ENCODE assay signal across 31 cellular contexts in genomic region chr6:46964716-46965519, GRCh38. TPM values are rescaled to one million over a fixed set of nuclear protein-coding genes. Genes with fewer than 3 reads are reported as not detected.
DNase-seq lines count a peak whose midpoint lies in the region; ATAC-seq and TF ChIP-seq lines count a peak whose summit lies in the region.
"Had no signal": no experiment of that assay in that cellular context is flagged by ENCODE, and none has a peak within 500 bp of the region (broad histone marks: within the 10 kb centered on the region; RNA-seq: fewer than 3 reads in every experiment).

No MANE protein-coding gene starts in this region.

- H3K27ac ChIP-seq in right cardiac atrium (ENCODE audit: low read length) (peak overlapping the region; percentile 19), smooth muscle cell (ENCODE audit: low read depth) (peak overlapping the region; percentile 48)
- H3K27ac ChIP-seq: BLaER1, dorsolateral prefrontal cortex, esophagus squamous epithelium, gastrocnemius medialis, KMS-11, right lobe of liver, transverse colon, VCaP had no signal

- H3K4me2 ChIP-seq in smooth muscle cell: peak overlapping the region; percentile 30
- H3K4me2 ChIP-seq: BLaER1, KMS-11 had no signal

- H3K4me3 ChIP-seq in MG63: no peak overlapping the region
- no peak overlapping the region for H3K4me3 ChIP-seq in right cardiac atrium (ENCODE audit: low read length)
- H3K4me3 ChIP-seq in smooth muscle cell: no peak overlapping the region
- H3K4me3 ChIP-seq: BLaER1, dorsolateral prefrontal cortex, esophagus squamous epithelium, gastrocnemius medialis, right lobe of liver, transverse colon had no signal

- TF ChIP-seq CTCF in smooth muscle cell (IDR thresholded peaks at IDR 0.05; ENCODE audit: borderline replicate concordance, insufficient read depth, poor library complexity, severe bottlenecking): no peak

- intact Hi-C loops in right cardiac atrium (cut with DNase I): no loop called here

- ATAC-seq in right cardiac atrium: peak; percentile 54 to 63
- no peak for ATAC-seq in GM19023 (IDR thresholded peaks at IDR 0.05; ENCODE audit: unreplicated experiment)
- ATAC-seq: activated CD4-positive, alpha-beta T cell treated with anti-CD3 and anti-CD28 coated beads for 36 hours; activated CD8-positive, alpha-beta T cell treated with anti-CD3 and anti-CD28 coated beads, Interleukin-2, amount 10 ng/mL, durations not matched to agents 7 days and 5 days; activated naive CD4-positive, alpha-beta T cell treated with anti-CD3 and anti-CD28 coated beads, Interleukin-2, amount 50 U/mL, for 72 hours; gastrocnemius medialis; right lobe of liver had no signal

- no peaks in the 10 kb centered on the region for H3K79me2 ChIP-seq in smooth muscle cell (ENCODE audit: low read depth)

- H3K36me3 ChIP-seq in MG63: no peaks in the 10 kb centered on the region
- no peaks in the 10 kb centered on the region for H3K36me3 ChIP-seq in smooth muscle cell (ENCODE audit: low read depth)
- H3K36me3 ChIP-seq: BLaER1, esophagus squamous epithelium, gastrocnemius medialis, right lobe of liver, transverse colon had no signal

- H2AFZ ChIP-seq in smooth muscle cell (ENCODE audit: low read depth): no peak overlapping the region

- H4K20me1 ChIP-seq in smooth muscle cell (ENCODE audit: low read depth): no peaks in the 10 kb centered on the region
- H4K20me1 ChIP-seq: BLaER1 had no signal

- DNase-seq in MG63 (peak; percentile 13), astrocyte of the hippocampus (ENCODE audit: low read depth, low spot score) (peak; percentile 10), right cardiac atrium (peak in 1 of 3 donors; percentile 47), smooth muscle cell (lab: John Stamatoyannopoulos, UW; ENCODE audit: unreplicated experiment) (no peak), dedifferentiated amniotic fluid mesenchymal stem cell (ENCODE audit: extremely low spot score) (no peak)
- no peak for DNase-seq in activated T-cell treated with anti-CD3 and anti-CD28 coated beads, Interleukin-2, amount 50 U/mL, for 48 hours
- DNase-seq: activated CD4-positive, alpha-beta T cell treated with anti-CD3 and anti-CD28 coated beads for 36 hours; activated CD8-positive, alpha-beta T cell treated with anti-CD3 and anti-CD28 coated beads, Interleukin-2, amount 10 ng/mL, durations not matched to agents 7 days and 5 days; anterior cingulate cortex; DMS153; dorsolateral prefrontal cortex; esophagus squamous epithelium; gastrocnemius medialis; H7; hypothalamus; mesendoderm; NCI-H1417 treated with DMSO at 0.1 percent for 48 hours; NCI-H2029 treated with DMSO at 0.1 percent for 48 hours; posterior cingulate gyrus; right lobe of liver; SHP77 treated with DMSO at 0.1 percent for 48 hours; stimulated activated CD4-positive, alpha-beta T cell treated with anti-CD3 and anti-CD28 coated beads, Interleukin-4, amount 100 ng/mL, for 4 hours; T-helper 9 cell; transverse colon had no signal

- H3K4me1 ChIP-seq in right cardiac atrium (ENCODE audit: control insufficient read depth, insufficient read depth, low read length) (peaks cover 2% of the 10 kb centered on the region), smooth muscle cell (ENCODE audit: low read depth) (peaks cover 7% of the 10 kb centered on the region)
- H3K4me1 ChIP-seq: BLaER1, esophagus squamous epithelium, right lobe of liver, transverse colon had no signal

- 49% methylated on average over 12 of the region's 12 CpGs for WGBS in right cardiac atrium
- WGBS in smooth muscle cell (ENCODE audit: low lambda C conversion rate): 53% methylated on average over 12 of the region's 12 CpGs

- no peaks in the 10 kb centered on the region for H3F3A ChIP-seq in smooth muscle cell (ENCODE audit: low read depth)

- no peaks in the 10 kb centered on the region for H3K27me3 ChIP-seq in MG63
- H3K27me3 ChIP-seq in right cardiac atrium (ENCODE audit: control insufficient read depth, insufficient read depth): no peaks in the 10 kb centered on the region
- H3K27me3 ChIP-seq in smooth muscle cell (ENCODE audit: low read depth): no peaks in the 10 kb centered on the region
- H3K27me3 ChIP-seq: BLaER1, esophagus squamous epithelium, right lobe of liver, transverse colon had no signal

- no peak overlapping the region for H3K9ac ChIP-seq in smooth muscle cell (ENCODE audit: low read depth)
- H3K9ac ChIP-seq: BLaER1, KMS-11 had no signal

- H3K9me3 ChIP-seq in MG63: no peaks in the 10 kb centered on the region
- no peaks in the 10 kb centered on the region for H3K9me3 ChIP-seq in right cardiac atrium (ENCODE audit: control insufficient read depth, low read length)
- H3K9me3 ChIP-seq in smooth muscle cell (replicated peaks; ENCODE audit: low read depth): no peaks in the 10 kb centered on the region
- H3K9me3 ChIP-seq: BLaER1, esophagus squamous epithelium, gastrocnemius medialis, right lobe of liver, transverse colon had no signal

RNA-seq across cellular contexts. Expression of gene ADGRF5, which starts 43.2 kb away (rescaled TPM):
- not detected in 2 replicates for total RNA-seq in MG63 (2014; rRNA removed; shearing (Covaris generic); ENCODE audit: low replicate concordance)
- total RNA-seq in right cardiac atrium (10 to 100 TPM; 27.1 to 61.9 (median 40.4) TPM), smooth muscle cell (0.13 TPM in 1 of 2 replicates, not detected in the other)
- polyA plus RNA-seq in right cardiac atrium (23.9 TPM), smooth muscle cell (not detected in 2 replicates)
- total RNA-seq: activated CD4-positive, alpha-beta T cell treated with anti-CD3 and anti-CD28 coated beads for 36 hours; activated CD8-positive, alpha-beta T cell treated with anti-CD3 and anti-CD28 coated beads, Interleukin-2, amount 10 ng/mL, durations not matched to agents 7 days and 5 days; activated naive CD4-positive, alpha-beta T cell treated with anti-CD3 and anti-CD28 coated beads, Interleukin-2, amount 50 U/mL, for 72 hours; activated T-helper 2 cell treated with anti-CD3 and anti-CD28 coated beads, Interferon-gamma antibody, Interleukin-2, Interleukin-4, amounts not matched to agents 10 μg/mL and 5 μg/mL and 100 μg/mL, durations not matched to agents 14 hours and 24 hours and 36 hours; G401 had no signal

Comparison
In these comparisons a context has a peak if more than half of its experiments do, and no peak if none do; other contexts are left out.
1. DNase-seq: peak in MG63 (single experiment) and astrocyte of the hippocampus (single experiment); none in smooth muscle cell (single experiment), dedifferentiated amniotic fluid mesenchymal stem cell (single experiment) and activated T-cell treated with anti-CD3 and anti-CD28 coated beads, Interleukin-2, amount 50 U/mL, for 48 hours (0 of 2).
2. RNA of gene ADGRF5, which starts 43.2 kb away (total RNA-seq): 27.1 to 61.9 TPM in right cardiac atrium; 0.13 TPM in smooth muscle cell and not detected in MG63; every median in the first group is over 10 times any median in the second.